Comparison of ENCODE assay signal across 3 cellular contexts in genomic region chr2:79593237-79593867, GRCh38.
A peak's percentile ranks its signal among the peaks of the same experiment; 100 is the strongest.
TF ChIP-seq lines count a peak whose summit lies in the region.

No MANE protein-coding gene starts in this region.

TF ChIP-seq in HepG2, 621 proteins besides CTCF, POLR2A, EP300 and RAD21:
- TF ChIP-seq MAFG (CRISPR knock-in tag; IDR thresholded peaks at IDR 0.05), result peak; percentile 93
- TF ChIP-seq ZBTB8A (CRISPR knock-in tag; IDR thresholded peaks at IDR 0.05; ENCODE audit: borderline replicate concordance, low read depth), result no peak
- TF ChIP-seq MAFF (IDR thresholded peaks at IDR 0.05; ENCODE audit: low read depth, low read length), result peak; percentile 100
- TF ChIP-seq MAFK (conservative IDR thresholded peaks at IDR 0.05 in 1 of 2, IDR thresholded peaks at IDR 0.05 in 1 of 2; ENCODE audit: low read length in 2 of 2), result peak; percentile 100
- TF ChIP-seq ZNF33A (CRISPR knock-in tag; IDR thresholded peaks at IDR 0.05; ENCODE audit: borderline replicate concordance), result no peak
- no peak for TF ChIP-seq YEATS2 (CRISPR knock-in tag; IDR thresholded peaks at IDR 0.05; ENCODE audit: borderline replicate concordance)

TF ChIP-seq in IMR-90, 13 proteins besides CTCF, POLR2A, EP300 and RAD21:
- TF ChIP-seq CEBPB (IDR thresholded peaks at IDR 0.05; ENCODE audit: low read depth, low read length), result no peak
- TF ChIP-seq CHD1 (IDR thresholded peaks at IDR 0.05; ENCODE audit: low read depth, low read length), result no peak
- no peak for TF ChIP-seq SMC3 (IDR thresholded peaks at IDR 0.05; ENCODE audit: low read depth, low read length)
- peak; percentile 100 for TF ChIP-seq MAFK (IDR thresholded peaks at IDR 0.05; ENCODE audit: low read depth, low read length)
- no peak for TF ChIP-seq USF2 (IDR thresholded peaks at IDR 0.05; ENCODE audit: low read depth, low read length)
- TF ChIP-seq MXI1 (IDR thresholded peaks at IDR 0.05; ENCODE audit: borderline replicate concordance, low read depth, low read length), result no peak

TF ChIP-seq in H1, 55 proteins besides CTCF, POLR2A, EP300 and RAD21:
- TF ChIP-seq MAFK (IDR thresholded peaks at IDR 0.05; ENCODE audit: low read depth, low read length), result peak; percentile 100
- no peak for TF ChIP-seq RBBP5 (IDR thresholded peaks at IDR 0.05; ENCODE audit: borderline replicate concordance, low read depth, low read length)
- no peak for TF ChIP-seq SIRT6 (IDR thresholded peaks at IDR 0.05; ENCODE audit: low read length)
- TF ChIP-seq JUND (IDR thresholded peaks at IDR 0.05; ENCODE audit: low read length), result no peak
- TF ChIP-seq EZH2 (IDR thresholded peaks at IDR 0.05; ENCODE audit: low read depth, low read length, severe bottlenecking), result no peak
- no peak for TF ChIP-seq KDM4A (IDR thresholded peaks at IDR 0.05; ENCODE audit: low read depth, low read length, severe bottlenecking)
- TF ChIP-seq BACH1 (IDR thresholded peaks at IDR 0.05; ENCODE audit: low read length), result peak; percentile 63; the same call in 1 of the 2 replicates
